ENCODE assay signal across 10 cellular contexts in the genomic region with DNA sequence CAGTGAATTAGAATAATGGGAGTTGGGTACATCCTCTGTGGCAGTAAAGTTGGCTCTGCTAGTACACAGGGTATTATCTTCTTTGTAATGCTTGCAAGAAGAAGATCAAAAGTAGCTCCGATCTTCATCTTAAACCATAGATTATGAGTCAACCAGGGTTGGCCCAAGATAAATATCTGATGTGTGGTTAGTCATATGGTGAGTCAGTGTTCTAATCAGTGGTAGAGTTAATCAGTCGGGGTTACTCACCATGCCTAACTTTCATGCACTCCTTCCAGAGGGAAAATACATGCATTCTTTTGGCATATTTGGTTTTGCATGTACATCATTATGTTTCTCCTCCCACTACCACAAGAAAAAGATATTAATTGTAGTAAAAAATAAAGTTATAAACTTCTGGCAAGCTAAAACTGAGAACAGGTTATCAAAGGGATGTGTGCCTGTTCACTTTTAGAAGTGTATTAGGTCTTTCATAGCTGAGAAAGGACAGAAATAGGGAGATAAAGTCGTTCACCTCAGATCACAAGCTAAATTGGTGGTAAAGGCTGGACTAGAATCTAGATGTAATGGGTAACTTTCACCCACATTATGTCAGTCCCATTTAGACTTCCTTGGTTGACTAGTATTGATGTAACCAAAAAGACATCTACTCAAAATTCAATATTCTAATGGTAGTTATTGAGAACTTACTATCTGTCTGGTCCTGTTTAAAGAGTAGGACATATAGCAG.
DNase-seq lines count a peak whose midpoint lies in the region; ATAC-seq, FAIRE-seq and TF ChIP-seq lines count a peak whose summit lies in the region.
"Had no signal": no experiment of that assay in that cellular context is flagged by ENCODE, and none has a peak within 500 bp of the region (broad histone marks: within the 10 kb centered on the region; RNA-seq: fewer than 3 reads in every experiment).

No MANE protein-coding gene starts in this region.

- peak overlapping the region; percentile 25; the same call in 1 of the 2 replicates for H2AFZ ChIP-seq in PC-9

- H3K9me2 ChIP-seq in PC-9 (ENCODE audit: insufficient read depth), result no peaks in the 10 kb centered on the region

- CTCF ChIA-PET in PC-9 (lab: Charles Lee), result interaction anchor here (0.6 to 0.8 kb wide), 2 partner anchors 16 to 226 kb away, joined by 3 to 5 read pairs; no protein-coding TSS in a partner anchor

- no peaks in the 10 kb centered on the region for H4K20me1 ChIP-seq in PC-9 (ENCODE audit: insufficient read depth)

- peaks cover 62% of the 10 kb centered on the region for H3F3A ChIP-seq in PC-9 (ENCODE audit: insufficient read depth, low read depth)

- H3K4me2 ChIP-seq in PC-9, result peak overlapping the region; percentile 51

- no peak overlapping the region for H3K4me3 Mint-ChIP-seq in stimulated activated naive CD8-positive, alpha-beta T cell treated with anti-CD3 and anti-CD28 coated beads, Interleukin-15, amount 100 ng/mL, for 72 hours
- H3K4me3 Mint-ChIP-seq: activated T-cell treated with anti-CD3 and anti-CD28 coated beads, Interleukin-2, amount 50 U/mL, for 24 hours had no signal

- ATAC-seq in activated CD4-positive, CD25-positive, alpha-beta regulatory T cell treated with anti-CD3 and anti-CD28 coated beads, Interleukin-2, amount 50 U/mL, for 24 hours, result peak; percentile 89 to 92
- ATAC-seq in stimulated activated naive CD8-positive, alpha-beta T cell treated with anti-CD3 and anti-CD28 coated beads, Interleukin-15, amount 100 ng/mL, for 72 hours, result peak; percentile 61

- BruUV-seq in PC-9 (replicated peaks; lab: Mats Ljungman, UMichigan), result TSS peak; percentile 45

- no peaks in the 10 kb centered on the region for H3K4me1 Mint-ChIP-seq in stimulated activated naive CD8-positive, alpha-beta T cell treated with anti-CD3 and anti-CD28 coated beads, Interleukin-15, amount 100 ng/mL, for 72 hours

- H3K27me3 Mint-ChIP-seq in stimulated activated naive CD8-positive, alpha-beta T cell treated with anti-CD3 and anti-CD28 coated beads, Interleukin-15, amount 100 ng/mL, for 72 hours, result no peaks in the 10 kb centered on the region

- H3K27me3 ChIP-seq in PC-9 (ENCODE audit: insufficient read depth, low read depth) (no peaks in the 10 kb centered on the region), small intestine (ENCODE audit: control insufficient read depth in 2 of 2, insufficient read depth in 2 of 2, low read length in 2 of 2) (no peaks in the 10 kb centered on the region)

- H3K4me3 ChIP-seq in PC-9 (no peak overlapping the region), fibroblast of mammary gland (ENCODE audit: control insufficient read depth, low read depth, low read length) (no peak overlapping the region), small intestine (ENCODE audit: low read depth in 1 of 2, low read length in 2 of 2) (no peak overlapping the region)

- H3K36me3 ChIP-seq in PC-9 (ENCODE audit: low read depth) (peaks cover 6% of the 10 kb centered on the region; the same call in 1 of the 2 replicates), small intestine (ENCODE audit: control insufficient read depth in 2 of 2, insufficient read depth in 2 of 2, low read length in 2 of 2) (no peaks in the 10 kb centered on the region)

- H3K9me3 Mint-ChIP-seq in stimulated activated naive CD8-positive, alpha-beta T cell treated with anti-CD3 and anti-CD28 coated beads, Interleukin-15, amount 100 ng/mL, for 72 hours, result no peaks in the 10 kb centered on the region
- H3K9me3 Mint-ChIP-seq: activated T-cell treated with anti-CD3 and anti-CD28 coated beads, Interleukin-2, amount 50 U/mL, for 24 hours had no signal

- intact Hi-C loops in PC-9 (cut with micrococcal nuclease; ENCODE audit: unreplicated experiment), result loop anchor here (1.0 to 5.0 kb wide), 7 partner anchors 22 to 722 kb away; partner anchors contain the start of genes IRS1 and RHBDD1

- WGBS in small intestine, 3 donors, result 14 to 32% (median 23%) methylated on average over 3 of the region's 3 CpGs

- H3K4me1 ChIP-seq in PC-9 (replicated peaks; ENCODE audit: insufficient read depth), result peaks cover 62% of the 10 kb centered on the region
- no peaks in the 10 kb centered on the region for H3K4me1 ChIP-seq in small intestine (ENCODE audit: control insufficient read depth in 2 of 2, insufficient read depth in 1 of 2, low read depth in 1 of 2, low read length in 1 of 2)

- no peaks in the 10 kb centered on the region; the same call in 1 of the 2 replicates for H3K9me3 ChIP-seq in PC-9 (ENCODE audit: insufficient read depth, low read depth)
- H3K9me3 ChIP-seq in small intestine (ENCODE audit: control insufficient read depth, low read depth), result no peaks in the 10 kb centered on the region

- no peaks in the 10 kb centered on the region for H3K79me2 ChIP-seq in PC-9 (ENCODE audit: low read depth)

- TF ChIP-seq CTCF in PC-9 (conservative IDR thresholded peaks at IDR 0.05), result no peak
- no peak for TF ChIP-seq CTCF in fibroblast of mammary gland (conservative IDR thresholded peaks at IDR 0.05; ENCODE audit: control insufficient read depth, insufficient read depth, low read depth, low read length)

- DNase-seq in activated CD4-positive, CD25-positive, alpha-beta regulatory T cell (lab: John Stamatoyannopoulos, UW), result no peak
- DNase-seq in PC-9, result peak; percentile 33 to 94
- peak; percentile 99 for DNase-seq in fibroblast of mammary gland (ENCODE audit: low read depth)
- no peak for DNase-seq in stimulated activated naive CD8-positive, alpha-beta T cell treated with anti-CD3 and anti-CD28 coated beads, Interleukin-15, amount 100 ng/mL, for 72 hours
- DNase-seq in anterior cingulate cortex (lab: John Stamatoyannopoulos, UW), result no peak
- no peak for DNase-seq in small intestine
- DNase-seq in NCI-H774 (lab: John Stamatoyannopoulos, UW), result no peak
- DNase-seq: activated T-cell treated with anti-CD3 and anti-CD28 coated beads, Interleukin-2, amount 50 U/mL, for 24 hours; head of caudate nucleus had no signal

- peak overlapping the region in 1 of 2 donors; percentile 48 for H3K27ac Mint-ChIP-seq in stimulated activated naive CD8-positive, alpha-beta T cell treated with anti-CD3 and anti-CD28 coated beads, Interleukin-15, amount 100 ng/mL, for 72 hours
- H3K27ac Mint-ChIP-seq: activated T-cell treated with anti-CD3 and anti-CD28 coated beads, Interleukin-2, amount 50 U/mL, for 24 hours had no signal

- FAIRE-seq in small intestine (lab: Jason Lieb, UNC), result no peak

- POLR2A ChIA-PET in PC-9 (lab: Charles Lee; ENCODE audit: unreplicated experiment), result interaction anchor here (0.5 to 0.9 kb wide), 4 partner anchors 15 to 687 kb away, joined by 3 to 10 read pairs (median 7); no protein-coding TSS in a partner anchor

- H3K27ac ChIP-seq in PC-9 (peak overlapping the region; percentile 83), small intestine (ENCODE audit: low read depth in 1 of 2, low read length in 1 of 2) (no peak overlapping the region)

Comparison
In these comparisons a context has a peak if more than half of its experiments do, and no peak if none do; other contexts are left out.
1. DNase-seq: peak in PC-9 (2 of 2) and fibroblast of mammary gland (single experiment); none in activated CD4-positive, CD25-positive, alpha-beta regulatory T cell (0 of 4), stimulated activated naive CD8-positive, alpha-beta T cell treated with anti-CD3 and anti-CD28 coated beads, Interleukin-15, amount 100 ng/mL, for 72 hours (0 of 2), anterior cingulate cortex (0 of 58), small intestine (single experiment) and NCI-H774 (single experiment).